Comparison of ENCODE assay signal across 17 cellular contexts in the genomic region with DNA sequence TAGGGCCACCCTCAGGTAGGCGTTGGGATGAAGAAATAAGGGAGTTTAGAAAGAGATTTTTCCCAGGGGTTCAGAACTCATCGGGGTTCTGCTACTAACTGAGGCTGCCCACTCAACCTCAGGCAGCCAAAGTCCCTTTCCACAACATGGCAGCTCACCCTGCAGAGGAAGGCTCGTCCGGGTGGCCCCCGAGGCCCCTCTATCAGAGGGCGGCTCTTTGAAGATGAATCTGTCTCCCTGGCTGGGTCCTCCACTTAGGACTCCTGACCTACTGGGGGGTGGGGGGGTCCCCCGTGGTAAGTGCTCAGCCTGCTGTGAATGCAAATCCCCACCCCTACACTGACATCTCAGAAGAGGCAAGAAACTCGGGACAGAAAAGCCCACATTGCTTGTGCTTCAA.
DNase-seq lines count a peak whose midpoint lies in the region; ATAC-seq and TF ChIP-seq lines count a peak whose summit lies in the region.
"Had no signal": no experiment of that assay in that cellular context is flagged by ENCODE, and none has a peak within 500 bp of the region (broad histone marks: within the 10 kb centered on the region; RNA-seq: fewer than 3 reads in every experiment).

No MANE protein-coding gene starts in this region.

- H3K27me3 ChIP-seq in AG04450 (ENCODE audit: control insufficient read depth, insufficient read depth, low read length) = no peaks in the 10 kb centered on the region
- H3K27me3 ChIP-seq in Karpas-422 (ENCODE audit: low read length) = no peaks in the 10 kb centered on the region
- no peaks in the 10 kb centered on the region for H3K27me3 ChIP-seq in ovary
- H3K27me3 ChIP-seq: BLaER1 treated with 17β-estradiol and CSF1 and Interleukin-3, amounts not matched to agents 10 nM and 100 nM had no signal

- H3K9me3 Mint-ChIP-seq in stimulated activated memory B cell treated with anti-CD40 and anti-IgM and Interleukin-4, amounts not matched to agents 10 μg/mL and 1 μg/mL and 100 μg/mL, for 72 hours = no peaks in the 10 kb centered on the region
- H3K9me3 Mint-ChIP-seq: CD4-positive, alpha-beta T cell had no signal

- DNase-seq in AG04450 (ENCODE audit: low read depth, low spot score) = no peak
- no peak for DNase-seq in Karpas-422
- no peak for DNase-seq in ovary
- DNase-seq: 8988T; ACHN; AML-193; Caco-2; Calu3; CD4-positive, alpha-beta T cell; CD8-positive, alpha-beta T cell; DMS79 treated with DMSO at 0.1 percent for 48 hours; GF-D8 had no signal

- 0 out of 2 replicates have a peak overlapping the region, but pooled peaks have one; percentile 58 for H2AFZ ChIP-seq in Karpas-422 (ENCODE audit: low read length)

- peak; percentile 25 for ATAC-seq in stimulated activated memory B cell treated with anti-CD40 and anti-IgM and Interleukin-4, amounts not matched to agents 10 μg/mL and 1 μg/mL and 100 μg/mL, for 72 hours
- no peak for ATAC-seq in HG03442 (IDR thresholded peaks at IDR 0.05; ENCODE audit: unreplicated experiment)
- ATAC-seq: CD8-positive, alpha-beta T cell had no signal

- H3K4me3 Mint-ChIP-seq in stimulated activated memory B cell treated with anti-CD40 and anti-IgM and Interleukin-4, amounts not matched to agents 10 μg/mL and 1 μg/mL and 100 μg/mL, for 72 hours = no peak overlapping the region
- H3K4me3 Mint-ChIP-seq: B cell; CD4-positive, alpha-beta T cell; CD8-positive, alpha-beta T cell had no signal

- no peak for TF ChIP-seq EP300 in ovary (IDR thresholded peaks at IDR 0.05)

- H3K4me3 ChIP-seq in AG04450 (ENCODE audit: low read depth, low read length) = no peak overlapping the region
- H3K4me3 ChIP-seq in Karpas-422 (ENCODE audit: low read length) = no peak overlapping the region
- H3K4me3 ChIP-seq in ovary = no peak overlapping the region
- H3K4me3 ChIP-seq: BLaER1 treated with 17β-estradiol and CSF1 and Interleukin-3, amounts not matched to agents 10 nM and 100 nM had no signal

- TF ChIP-seq CTCF in AG04450 (IDR thresholded peaks at IDR 0.05; ENCODE audit: low read depth, low read length) (no peak), ovary (IDR thresholded peaks at IDR 0.05) (no peak)

- no peaks in the 10 kb centered on the region for H3K79me2 ChIP-seq in Karpas-422 (ENCODE audit: low read length)

- POLR2A ChIA-PET in AG04450 (lab: Yijun Ruan, JAX) = no interaction called here

- intact Hi-C loops in ovary (cut with DNase I) = no loop called here

- TF ChIP-seq POLR2A in ovary (IDR thresholded peaks at IDR 0.05) = no peak

- H3K9me3 ChIP-seq in AG04450 (ENCODE audit: control insufficient read depth, insufficient read depth, low read length) = peaks cover 6% of the 10 kb centered on the region; the same call in 1 of the 2 replicates
- H3K9me3 ChIP-seq in Karpas-422 (ENCODE audit: low read length) = no peaks in the 10 kb centered on the region
- no peaks in the 10 kb centered on the region for H3K9me3 ChIP-seq in ovary
- H3K9me3 ChIP-seq: Caco-2 had no signal

- no peaks in the 10 kb centered on the region for H3K36me3 Mint-ChIP-seq in stimulated activated memory B cell treated with anti-CD40 and anti-IgM and Interleukin-4, amounts not matched to agents 10 μg/mL and 1 μg/mL and 100 μg/mL, for 72 hours
- H3K36me3 Mint-ChIP-seq: CD8-positive, alpha-beta T cell had no signal

- no peak overlapping the region for H3K4me2 ChIP-seq in Karpas-422 (ENCODE audit: low read depth, low read length, poor library complexity, severe bottlenecking)
- H3K4me2 ChIP-seq: BLaER1 treated with 17β-estradiol and CSF1 and Interleukin-3, amounts not matched to agents 10 nM and 100 nM had no signal

- no peaks in the 10 kb centered on the region for H3K4me1 Mint-ChIP-seq in stimulated activated memory B cell treated with anti-CD40 and anti-IgM and Interleukin-4, amounts not matched to agents 10 μg/mL and 1 μg/mL and 100 μg/mL, for 72 hours
- H3K4me1 Mint-ChIP-seq: B cell had no signal

- 85 to 92% (median 89%) methylated on average over 8 of the region's 8 CpGs for WGBS in ovary, 3 donors

- H3K27ac ChIP-seq in AG04450 (ENCODE audit: low read depth, low read length) (peak overlapping the region; percentile 11), Karpas-422 (ENCODE audit: low read length) (no peak overlapping the region), ovary (no peak overlapping the region)
- H3K27ac ChIP-seq: BLaER1 treated with 17β-estradiol and CSF1 and Interleukin-3, amounts not matched to agents 10 nM and 100 nM; C4-2B had no signal

- H4K20me1 ChIP-seq in Karpas-422 (ENCODE audit: insufficient read depth, low read depth, low read length) = no peaks in the 10 kb centered on the region
- H4K20me1 ChIP-seq: BLaER1 treated with 17β-estradiol and CSF1 and Interleukin-3, amounts not matched to agents 10 nM and 100 nM had no signal

- CTCF ChIA-PET in AG04450 (lab: Charles Lee) = no interaction called here

- H3K4me1 ChIP-seq in Karpas-422 (ENCODE audit: low read length) (no peaks in the 10 kb centered on the region), ovary (ENCODE audit: insufficient read depth) (no peaks in the 10 kb centered on the region)
- H3K4me1 ChIP-seq: BLaER1 treated with 17β-estradiol and CSF1 and Interleukin-3, amounts not matched to agents 10 nM and 100 nM; Caco-2 had no signal

- H3K27ac Mint-ChIP-seq in stimulated activated memory B cell treated with anti-CD40 and anti-IgM and Interleukin-4, amounts not matched to agents 10 μg/mL and 1 μg/mL and 100 μg/mL, for 72 hours = no peak overlapping the region
- H3K27ac Mint-ChIP-seq: B cell; CD4-positive, alpha-beta T cell; CD8-positive, alpha-beta T cell had no signal

- no peaks in the 10 kb centered on the region for H3K9me2 ChIP-seq in Karpas-422 (replicated peaks; ENCODE audit: insufficient read depth, low read length)

- H3K36me3 ChIP-seq in Karpas-422 (ENCODE audit: insufficient read depth, low read length) (no peaks in the 10 kb centered on the region), ovary (no peaks in the 10 kb centered on the region)
- H3K36me3 ChIP-seq: BLaER1 treated with 17β-estradiol and CSF1 and Interleukin-3, amounts not matched to agents 10 nM and 100 nM had no signal

- no peaks in the 10 kb centered on the region for H3K27me3 Mint-ChIP-seq in stimulated activated memory B cell treated with anti-CD40 and anti-IgM and Interleukin-4, amounts not matched to agents 10 μg/mL and 1 μg/mL and 100 μg/mL, for 72 hours

- H3K9ac ChIP-seq in Karpas-422 (ENCODE audit: low read length) = no peak overlapping the region
- H3K9ac ChIP-seq: BLaER1 treated with 17β-estradiol and CSF1 and Interleukin-3, amounts not matched to agents 10 nM and 100 nM had no signal
